ENCODE assay signal across 25 cellular contexts in genomic region chr4:17117746-17118145, GRCh38.
"Had no signal": no experiment of that assay in that cellular context is flagged by ENCODE, and none has a peak within 500 bp of the region (broad histone marks: within the 10 kb centered on the region; RNA-seq: fewer than 3 reads in every experiment).

No MANE protein-coding gene starts in this region.

- H3K4me3 ChIP-seq: coronary artery, esophagus muscularis mucosa, left ventricle myocardium inferior, lower lobe of right lung, smooth muscle cell, stomach, testis, tibial artery had no signal

- H3K4me1 ChIP-seq: esophagus muscularis mucosa, left ventricle myocardium inferior, lower lobe of right lung, parathyroid adenoma, stomach, testis, tibial artery had no signal

- H3K27me3 ChIP-seq: esophagus muscularis mucosa, stomach, testis, tibial artery had no signal

- DNase-seq: dermis blood vessel endothelial cell; effector memory CD4-positive, alpha-beta T cell; foreskin melanocyte; hypothalamus; immature natural killer cell; islet precursor cell; kidney glomerular epithelial cell; left colon; left ventricle myocardium inferior; lower lobe of right lung; natural killer cell; occipital lobe; stimulated activated CD4-positive, alpha-beta T cell treated with anti-CD3 and anti-CD28 coated beads, Interleukin-2, amount 100 ng/mL, for 24 hours; stimulated activated CD4-positive, alpha-beta T cell treated with anti-CD3 and anti-CD28 coated beads, Interleukin-4, amount 100 ng/mL, for 24 hours; stimulated activated naive CD4-positive, alpha-beta T cell treated with Interleukin-2 at 50 U/mL for 16 hours; stomach; substantia nigra; testis; tibial artery had no signal

- H3K36me3 ChIP-seq: esophagus muscularis mucosa, left ventricle myocardium inferior, lower lobe of right lung, stomach, tibial artery had no signal

- H3K27ac ChIP-seq: coronary artery, esophagus muscularis mucosa, left ventricle myocardium inferior, lower lobe of right lung, parathyroid adenoma, stomach, testis, tibial artery had no signal

- H3K4me2 ChIP-seq: smooth muscle cell had no signal

- H3K9me3 ChIP-seq: lower lobe of right lung, testis, tibial artery had no signal

- H2AFZ ChIP-seq: parathyroid adenoma had no signal

- H3K9ac ChIP-seq: parathyroid adenoma had no signal

- ATAC-seq: left colon; lower lobe of right lung; natural killer cell; sciatic nerve; stimulated activated effector memory CD8-positive, alpha-beta T cell treated with anti-CD3 and anti-CD28 coated beads, Interleukin-12 subunit alpha, Interleukin-12 subunit beta, amount 100 ng/mL, for 72 hours had no signal
